33 cellular contexts compared by ENCODE assay signal in genomic region chr2:222686086-222686750, GRCh38. TPM values are rescaled to one million over a fixed set of nuclear protein-coding genes. Genes with fewer than 3 reads are reported as not detected.
"Had no signal": no experiment of that assay in that cellular context is flagged by ENCODE, and none has a peak within 500 bp of the region (broad histone marks: within the 10 kb centered on the region; RNA-seq: fewer than 3 reads in every experiment).

No MANE protein-coding gene starts in this region.

- H2AFZ ChIP-seq: neural progenitor cell had no signal

- H3K9ac ChIP-seq: neural progenitor cell had no signal

- H3K4me1 ChIP-seq: right atrium auricular region, transverse colon had no signal

- DNase-seq: hypothalamus; immature natural killer cell; kidney; left colon; left ventricle myocardium inferior; mammary epithelial cell; mesenchymal stem cell; naive thymus-derived CD8-positive, alpha-beta T cell; nephron progenitor cell; occipital lobe; right lobe of liver; stimulated activated CD4-positive, alpha-beta T cell treated with anti-CD3 and anti-CD28 coated beads, Interleukin-1b, Interleukin-23, amount 100 ng/mL, for 48 hours; stimulated activated CD4-positive, alpha-beta T cell treated with anti-CD3 and anti-CD28 coated beads, Interleukin-2, amount 100 ng/mL, for 48 hours; stimulated activated CD4-positive, alpha-beta T cell treated with anti-CD3 and anti-CD28 coated beads, Interleukin-4, amount 100 ng/mL, for 4 hours; stimulated activated CD8-positive, alpha-beta memory T cell treated with anti-CD3 and anti-CD28 coated beads, Interleukin-4, amount 100 ng/mL, for 48 hours; stimulated activated naive CD4-positive, alpha-beta T cell treated with Interleukin-2 at 50 U/mL for 16 hours; stimulated activated naive CD8-positive, alpha-beta T cell treated with anti-CD3 and anti-CD28 coated beads, Interleukin-15, amount 100 ng/mL, for 72 hours; substantia nigra; transverse colon; upper lobe of left lung had no signal

- H3K27ac ChIP-seq: left ventricle myocardium inferior, neural progenitor cell, neutrophil, right atrium auricular region, transverse colon, upper lobe of left lung had no signal

- H3K4me3 Mint-ChIP-seq: immature natural killer cell; naive thymus-derived CD8-positive, alpha-beta T cell; nephron progenitor cell; neural progenitor cell; stimulated activated memory B cell treated with anti-CD40 and anti-IgM and Interleukin-4, amounts not matched to agents 10 μg/mL and 1 μg/mL and 100 μg/mL, for 72 hours; stimulated activated naive CD8-positive, alpha-beta T cell treated with anti-CD3 and anti-CD28 coated beads, Interleukin-15, amount 100 ng/mL, for 72 hours had no signal

- H3K27me3 Mint-ChIP-seq: progenitor cell of endocrine pancreas had no signal

- H3K4me1 Mint-ChIP-seq: nephron progenitor cell; neural progenitor cell; stimulated activated memory B cell treated with anti-CD40 and anti-IgM and Interleukin-4, amounts not matched to agents 10 μg/mL and 1 μg/mL and 100 μg/mL, for 72 hours; stimulated activated naive CD8-positive, alpha-beta T cell treated with anti-CD3 and anti-CD28 coated beads, Interleukin-15, amount 100 ng/mL, for 72 hours had no signal

- H3K27ac Mint-ChIP-seq: immature natural killer cell; naive thymus-derived CD8-positive, alpha-beta T cell; nephron progenitor cell; neural progenitor cell; progenitor cell of endocrine pancreas; stimulated activated memory B cell treated with anti-CD40 and anti-IgM and Interleukin-4, amounts not matched to agents 10 μg/mL and 1 μg/mL and 100 μg/mL, for 72 hours had no signal

- H3K4me3 ChIP-seq: left ventricle myocardium inferior, neural progenitor cell, right atrium auricular region, right lobe of liver, smooth muscle cell, transverse colon, upper lobe of left lung had no signal

- H3K4me2 ChIP-seq: neural progenitor cell, smooth muscle cell had no signal

- ATAC-seq: left colon; naive thymus-derived CD8-positive, alpha-beta T cell; stimulated activated memory B cell treated with anti-CD40 and anti-IgM and Interleukin-4, amounts not matched to agents 10 μg/mL and 1 μg/mL and 100 μg/mL, for 72 hours; stimulated activated naive CD8-positive, alpha-beta T cell treated with anti-CD3 and anti-CD28 coated beads, Interleukin-15, amount 100 ng/mL, for 72 hours had no signal

- H3K36me3 ChIP-seq: left ventricle myocardium inferior, neural progenitor cell, neutrophil, right atrium auricular region, transverse colon, upper lobe of left lung had no signal

- H3K9me3 ChIP-seq: left ventricle myocardium inferior, neutrophil, right atrium auricular region, right lobe of liver, transverse colon, upper lobe of left lung had no signal

- H3K27me3 ChIP-seq: neural progenitor cell, right atrium auricular region, right lobe of liver, transverse colon, upper lobe of left lung had no signal

- H3K36me3 Mint-ChIP-seq: immature natural killer cell; naive thymus-derived CD8-positive, alpha-beta T cell; neural progenitor cell; stimulated activated memory B cell treated with anti-CD40 and anti-IgM and Interleukin-4, amounts not matched to agents 10 μg/mL and 1 μg/mL and 100 μg/mL, for 72 hours had no signal

RNA-seq across cellular contexts. Expression of gene MOGAT1, which starts 14.8 kb away (rescaled TPM):
- total RNA-seq: kidney; lower leg skin; mammary epithelial cell; naive thymus-derived CD8-positive, alpha-beta T cell; occipital lobe; osteocyte; pulmonary artery endothelial cell; renal cortical epithelial cell; right atrium auricular region; skeletal muscle tissue; smooth muscle cell; temporal lobe; urinary bladder had no signal
